Comparison of ENCODE assay signal across 6 cellular contexts in genomic region chr14:29664515-29664914, GRCh38.
"Had no signal": no experiment of that assay in that cellular context is flagged by ENCODE, and none has a peak within 500 bp of the region (broad histone marks: within the 10 kb centered on the region; RNA-seq: fewer than 3 reads in every experiment).

No MANE protein-coding gene starts in this region.

- H3K4me3 ChIP-seq: GM23338, K562 had no signal

- H3K9me3 Mint-ChIP-seq: GM23338, H9 had no signal

- DNase-seq: H9, HCEC 1CT, IMR-90 had no signal

- H3K4me3 Mint-ChIP-seq: GM23338, H9 had no signal

- H3K27ac ChIP-seq: HL-60 had no signal

- H2AFZ ChIP-seq: GM23338 had no signal

- ATAC-seq: GM23338, K562 had no signal
